24 cellular contexts compared by ENCODE assay signal in the genomic region with DNA sequence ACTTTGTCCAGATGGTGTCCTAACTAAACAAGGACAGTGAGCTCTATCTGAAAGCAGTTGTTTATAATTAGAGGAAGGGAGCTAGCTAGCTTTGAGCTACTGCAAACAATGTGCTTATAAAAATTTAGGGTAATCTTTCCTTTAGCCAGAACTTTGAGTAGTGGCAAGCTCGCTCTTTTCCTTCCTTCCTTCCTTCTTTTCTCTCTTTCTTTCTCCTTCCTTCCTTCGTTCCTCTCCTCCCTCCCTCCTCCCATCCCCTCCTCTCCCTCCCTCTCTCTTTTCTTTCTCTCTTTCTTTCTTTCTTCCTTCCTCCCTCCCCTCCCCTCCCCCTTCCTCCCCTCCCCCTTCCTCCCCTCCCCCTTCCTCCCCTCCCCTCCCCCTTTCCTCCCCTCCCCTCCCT.
"Had no signal": no experiment of that assay in that cellular context is flagged by ENCODE, and none has a peak within 500 bp of the region (broad histone marks: within the 10 kb centered on the region; RNA-seq: fewer than 3 reads in every experiment).

No MANE protein-coding gene starts in this region.

- H3K36me3 ChIP-seq: brain microvascular endothelial cell, MG63 had no signal

- H3K4me3 Mint-ChIP-seq: activated CD4-positive, alpha-beta memory T cell treated with anti-CD3 and anti-CD28 coated beads, Interleukin-2, amount 10 ng/mL, durations not matched to agents 7 days and 5 days; activated CD4-positive, alpha-beta T cell treated with anti-CD3 and anti-CD28 coated beads for 36 hours; activated naive CD4-positive, alpha-beta T cell treated with anti-CD3 and anti-CD28 coated beads, Interleukin-2, amount 10 ng/mL, durations not matched to agents 7 days and 5 days; activated naive CD8-positive, alpha-beta T cell treated with anti-CD3 and anti-CD28 coated beads for 36 hours; activated T-helper 17 cell treated with anti-CD3 and anti-CD28 coated beads, Interleukin-2, amount 50 U/mL, for 72 hours; T-helper 17 cell had no signal

- H3K4me1 Mint-ChIP-seq: activated CD4-positive, alpha-beta memory T cell treated with anti-CD3 and anti-CD28 coated beads, Interleukin-2, amount 10 ng/mL, durations not matched to agents 7 days and 5 days; activated CD4-positive, alpha-beta T cell treated with anti-CD3 and anti-CD28 coated beads for 36 hours; activated naive CD4-positive, alpha-beta T cell treated with anti-CD3 and anti-CD28 coated beads, Interleukin-2, amount 10 ng/mL, durations not matched to agents 7 days and 5 days; activated naive CD8-positive, alpha-beta T cell treated with anti-CD3 and anti-CD28 coated beads for 36 hours; activated T-helper 17 cell treated with anti-CD3 and anti-CD28 coated beads, Interleukin-2, amount 50 U/mL, for 72 hours; T-helper 17 cell had no signal

- H3K27me3 Mint-ChIP-seq: activated CD4-positive, alpha-beta memory T cell treated with anti-CD3 and anti-CD28 coated beads, Interleukin-2, amount 10 ng/mL, durations not matched to agents 7 days and 5 days; activated CD4-positive, alpha-beta T cell treated with anti-CD3 and anti-CD28 coated beads for 36 hours; activated naive CD4-positive, alpha-beta T cell treated with anti-CD3 and anti-CD28 coated beads, Interleukin-2, amount 10 ng/mL, durations not matched to agents 7 days and 5 days; activated T-helper 17 cell treated with anti-CD3 and anti-CD28 coated beads, Interleukin-2, amount 50 U/mL, for 72 hours; T-helper 17 cell had no signal

- H3K36me3 Mint-ChIP-seq: activated naive CD4-positive, alpha-beta T cell treated with anti-CD3 and anti-CD28 coated beads, Interleukin-2, amount 10 ng/mL, durations not matched to agents 7 days and 5 days; activated naive CD8-positive, alpha-beta T cell treated with anti-CD3 and anti-CD28 coated beads for 36 hours had no signal

- H3K27ac ChIP-seq: brain microvascular endothelial cell had no signal

- ATAC-seq: activated CD4-positive, alpha-beta T cell treated with anti-CD3 and anti-CD28 coated beads for 36 hours; activated T-helper 17 cell treated with anti-CD3 and anti-CD28 coated beads, Interleukin-2, amount 50 U/mL, for 72 hours; T-helper 17 cell had no signal

- H3K27ac Mint-ChIP-seq: activated CD4-positive, alpha-beta memory T cell treated with anti-CD3 and anti-CD28 coated beads, Interleukin-2, amount 10 ng/mL, durations not matched to agents 7 days and 5 days; activated CD4-positive, alpha-beta T cell treated with anti-CD3 and anti-CD28 coated beads for 36 hours; activated naive CD4-positive, alpha-beta T cell treated with anti-CD3 and anti-CD28 coated beads, Interleukin-2, amount 10 ng/mL, durations not matched to agents 7 days and 5 days; activated naive CD8-positive, alpha-beta T cell treated with anti-CD3 and anti-CD28 coated beads for 36 hours; activated T-helper 17 cell treated with anti-CD3 and anti-CD28 coated beads, Interleukin-2, amount 50 U/mL, for 72 hours; T-helper 17 cell had no signal

- DNase-seq: activated CD4-positive, alpha-beta memory T cell treated with anti-CD3 and anti-CD28 coated beads, Interleukin-2, amount 10 ng/mL, durations not matched to agents 7 days and 5 days; activated CD4-positive, alpha-beta T cell treated with anti-CD3 and anti-CD28 coated beads for 36 hours; activated CD4-positive, alpha-beta T cell treated with anti-CD3 and anti-CD28 coated beads, Interleukin-2, amount 50 U/mL, for 1 hour; activated gamma-delta T cell treated with Interleukin-2 at 50 U/mL for 16 hours; activated naive CD4-positive, alpha-beta T cell treated with anti-CD3 and anti-CD28 coated beads, Interleukin-2, amount 10 ng/mL, durations not matched to agents 7 days and 5 days; activated naive CD8-positive, alpha-beta T cell treated with anti-CD3 and anti-CD28 coated beads for 36 hours; activated T-cell treated with anti-CD3 and anti-CD28 coated beads for 4 hours; activated T-cell treated with anti-CD3 and anti-CD28 coated beads, Interleukin-2, amount 50 U/mL, for 48 hours; brain microvascular endothelial cell; cerebellar nuclear complex; KBM-7; MG63; MV-4-11; NCI-H1092 treated with DMSO at 0.1 percent for 48 hours; NCI-H1417 treated with DMSO at 0.1 percent for 48 hours; NCI-H1694; NCI-H2029; NCI-H345; NCI-H510A; NCI-H526 treated with DMSO at 0.1 percent for 48 hours; SHP77 treated with DMSO at 0.1 percent for 48 hours; T-helper 17 cell; T-helper 9 cell had no signal

- H3K9me3 ChIP-seq: MG63 had no signal

- H3K27me3 ChIP-seq: brain microvascular endothelial cell, MG63 had no signal

- H3K4me3 ChIP-seq: MG63 had no signal
